ENCODE assay signal across 23 cellular contexts in the genomic region with DNA sequence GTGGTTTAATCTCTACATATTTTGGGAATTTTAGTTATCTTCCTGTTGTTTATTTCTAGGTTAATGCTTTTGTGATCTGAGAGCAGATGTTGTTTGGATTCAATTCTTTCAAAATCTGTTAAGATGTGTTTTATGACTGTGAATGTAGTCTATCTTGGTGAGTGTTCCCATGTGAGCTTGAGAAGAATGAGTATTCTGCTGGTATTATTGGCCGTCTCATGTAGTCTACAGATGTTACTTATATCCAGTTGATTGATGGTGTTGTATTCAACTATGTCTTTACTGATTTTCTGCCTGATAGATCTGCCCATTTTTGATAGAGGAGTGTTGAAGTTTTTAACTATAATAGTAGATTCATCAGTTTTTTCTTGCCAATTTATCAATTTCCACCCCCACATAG.
"Had no signal": no experiment of that assay in that cellular context is flagged by ENCODE, and none has a peak within 500 bp of the region (broad histone marks: within the 10 kb centered on the region; RNA-seq: fewer than 3 reads in every experiment).

No MANE protein-coding gene starts in this region.

- H3K9me3 ChIP-seq: mucosa of descending colon, ovary, right lobe of liver, suprapubic skin, thoracic aorta, tibial artery, upper lobe of right lung had no signal

- H3K4me1 ChIP-seq: left ventricle myocardium inferior, right atrium auricular region, suprapubic skin, tibial artery, upper lobe of right lung had no signal

- H3K9me3 Mint-ChIP-seq: stimulated activated naive B cell treated with anti-CD40 and anti-IgM and Interleukin-4, amounts not matched to agents 10 μg/mL and 1 μg/mL and 100 μg/mL, for 72 hours; stimulated activated naive CD8-positive, alpha-beta T cell treated with anti-CD3 and anti-CD28 coated beads, Interleukin-15, Interleukin-2, amounts not matched to agents 100 ng/mL and 50 ng/mL, for 24 hours had no signal

- H3K4me1 Mint-ChIP-seq: naive thymus-derived CD4-positive, alpha-beta T cell; stimulated activated naive B cell treated with anti-CD40 and anti-IgM and Interleukin-4, amounts not matched to agents 10 μg/mL and 1 μg/mL and 100 μg/mL, for 72 hours had no signal

- DNase-seq: islet precursor cell; left ventricle myocardium inferior; midbrain; mucosa of descending colon; naive thymus-derived CD4-positive, alpha-beta T cell; ovary; right lobe of liver; stimulated activated CD4-positive, alpha-beta T cell treated with anti-CD3 and anti-CD28 coated beads, Interleukin-1b, Interleukin-23, amount 100 ng/mL, for 48 hours; stimulated activated CD4-positive, alpha-beta T cell treated with anti-CD3 and anti-CD28 coated beads, Interleukin-2, amount 100 ng/mL, for 48 hours; stimulated activated CD4-positive, alpha-beta T cell treated with anti-CD3 and anti-CD28 coated beads, Interleukin-4, amount 100 ng/mL, for 4 hours; stimulated activated CD8-positive, alpha-beta memory T cell treated with anti-CD3 and anti-CD28 coated beads, Interleukin-4, amount 100 ng/mL, for 48 hours; stimulated activated naive B cell treated with anti-CD40 and anti-IgM and Interleukin-4, amounts not matched to agents 10 μg/mL and 1 μg/mL and 100 μg/mL, for 72 hours; tibial artery; trophoblast cell; upper lobe of right lung had no signal

- H3K27ac Mint-ChIP-seq: naive thymus-derived CD4-positive, alpha-beta T cell; natural killer cell treated with Interleukin-12 subunit alpha and Interleukin-12 subunit beta and Interleukin-15 and Interleukin-18, amount 100 ng/mL, for 72 hours; progenitor cell of endocrine pancreas; stimulated activated naive B cell treated with anti-CD40 and anti-IgM and Interleukin-4, amounts not matched to agents 10 μg/mL and 1 μg/mL and 100 μg/mL, for 72 hours; stimulated activated naive CD8-positive, alpha-beta T cell treated with anti-CD3 and anti-CD28 coated beads, Interleukin-15, Interleukin-2, amounts not matched to agents 100 ng/mL and 50 ng/mL, for 24 hours had no signal

- H3K27me3 ChIP-seq: ovary, right atrium auricular region, right lobe of liver, suprapubic skin, tibial artery, upper lobe of right lung had no signal

- H3K4me3 ChIP-seq: left ventricle myocardium inferior, lung, mucosa of descending colon, ovary, right atrium auricular region, right lobe of liver, smooth muscle cell, suprapubic skin, thoracic aorta, tibial artery, upper lobe of right lung had no signal

- H3K36me3 ChIP-seq: left ventricle myocardium inferior, ovary, right atrium auricular region, right lobe of liver, suprapubic skin, thoracic aorta, tibial artery, upper lobe of right lung had no signal

- H3K36me3 Mint-ChIP-seq: naive thymus-derived CD4-positive, alpha-beta T cell; natural killer cell treated with Interleukin-12 subunit alpha and Interleukin-12 subunit beta and Interleukin-15 and Interleukin-18, amount 100 ng/mL, for 72 hours; stimulated activated naive B cell treated with anti-CD40 and anti-IgM and Interleukin-4, amounts not matched to agents 10 μg/mL and 1 μg/mL and 100 μg/mL, for 72 hours had no signal

- H3K27ac ChIP-seq: left ventricle myocardium inferior, ovary, right atrium auricular region, right lobe of liver, suprapubic skin, thoracic aorta, tibial artery, upper lobe of right lung had no signal

- H3K4me3 Mint-ChIP-seq: naive thymus-derived CD4-positive, alpha-beta T cell; natural killer cell treated with Interleukin-12 subunit alpha and Interleukin-12 subunit beta and Interleukin-15 and Interleukin-18, amount 100 ng/mL, for 72 hours; stimulated activated naive B cell treated with anti-CD40 and anti-IgM and Interleukin-4, amounts not matched to agents 10 μg/mL and 1 μg/mL and 100 μg/mL, for 72 hours; stimulated activated naive CD8-positive, alpha-beta T cell treated with anti-CD3 and anti-CD28 coated beads, Interleukin-15, Interleukin-2, amounts not matched to agents 100 ng/mL and 50 ng/mL, for 24 hours had no signal

- ATAC-seq: mucosa of descending colon; naive thymus-derived CD4-positive, alpha-beta T cell; natural killer cell treated with Interleukin-12 subunit alpha and Interleukin-12 subunit beta and Interleukin-15 and Interleukin-18, amount 100 ng/mL, for 72 hours; right lobe of liver; stimulated activated naive B cell treated with anti-CD40 and anti-IgM and Interleukin-4, amounts not matched to agents 10 μg/mL and 1 μg/mL and 100 μg/mL, for 72 hours; upper lobe of right lung had no signal

- H3K27me3 Mint-ChIP-seq: naive thymus-derived CD4-positive, alpha-beta T cell; natural killer cell treated with Interleukin-12 subunit alpha and Interleukin-12 subunit beta and Interleukin-15 and Interleukin-18, amount 100 ng/mL, for 72 hours; progenitor cell of endocrine pancreas; stimulated activated naive B cell treated with anti-CD40 and anti-IgM and Interleukin-4, amounts not matched to agents 10 μg/mL and 1 μg/mL and 100 μg/mL, for 72 hours; stimulated activated naive CD8-positive, alpha-beta T cell treated with anti-CD3 and anti-CD28 coated beads, Interleukin-15, Interleukin-2, amounts not matched to agents 100 ng/mL and 50 ng/mL, for 24 hours had no signal
